In genomic region chr2:221761260-221761659, GRCh38 we compare ENCODE assay signal across 10 cellular contexts.
"Had no signal": no experiment of that assay in that cellular context is flagged by ENCODE, and none has a peak within 500 bp of the region (broad histone marks: within the 10 kb centered on the region; RNA-seq: fewer than 3 reads in every experiment).

No MANE protein-coding gene starts in this region.

- DNase-seq: GOT3, H7, H9, HCEC 1CT, HFFc6 had no signal

- FAIRE-seq: H1, H54 had no signal

- H3K9me3 ChIP-seq: HAP-1 had no signal

- H2AFZ ChIP-seq: GM23338 had no signal

- H3K27ac Mint-ChIP-seq: GM23338, H9, HFFc6 had no signal

- H3K4me2 ChIP-seq: GM23338 had no signal

- H3K4me1 Mint-ChIP-seq: GM23338, H9 had no signal

- H3K4me3 Mint-ChIP-seq: GM23338, H9, HFFc6 had no signal

- H3K36me3 ChIP-seq: HAP-1 had no signal

- H3K4me1 ChIP-seq: HAP-1 had no signal

- ATAC-seq: GM23338, HCT116 had no signal

- H3K4me3 ChIP-seq: GM23338, HAP-1 had no signal
